Comparison of ENCODE assay signal across 8 cellular contexts in the genomic region with DNA sequence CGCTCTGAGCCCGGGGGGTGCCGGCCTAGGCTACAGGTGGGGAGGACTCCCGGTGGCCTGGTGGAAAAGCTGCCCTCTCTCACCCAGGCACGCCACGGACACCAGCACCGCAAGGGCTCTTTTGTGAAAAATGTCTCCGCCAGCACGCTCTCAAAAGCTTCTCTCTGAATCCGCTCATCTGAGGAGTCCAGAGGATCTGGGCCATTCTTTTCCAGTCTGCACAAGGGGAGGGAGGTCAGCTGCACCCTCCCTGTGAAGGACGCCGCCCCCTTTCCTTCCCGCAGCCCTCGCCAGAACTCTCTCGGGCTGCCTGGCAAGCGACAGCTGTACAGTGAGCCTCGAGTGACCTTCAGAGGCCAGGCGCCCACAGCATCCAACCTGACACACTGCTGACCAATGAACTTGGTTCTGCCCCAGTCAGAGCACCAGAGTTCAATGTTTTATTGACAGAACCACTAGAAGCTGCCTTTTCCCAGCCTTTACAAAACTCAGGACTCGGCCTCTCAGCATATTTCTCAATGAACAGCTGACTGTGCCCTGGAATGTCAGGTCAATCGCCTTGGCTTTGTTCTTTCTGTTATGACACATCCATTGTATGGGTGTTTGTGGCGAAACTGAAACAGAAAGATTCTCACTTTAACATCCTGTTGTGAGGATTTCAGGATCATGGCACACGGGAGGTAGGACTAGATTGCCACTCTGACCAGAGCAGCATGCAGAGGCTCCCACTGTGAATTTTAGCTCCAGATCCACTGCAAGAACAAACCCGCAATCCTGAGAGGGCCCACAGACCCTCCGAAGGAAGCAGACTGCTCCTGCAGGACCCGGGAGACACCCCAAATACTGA. TPM values are rescaled to one million over a fixed set of nuclear protein-coding genes. Genes with fewer than 3 reads are reported as not detected.
DNase-seq lines count a peak whose midpoint lies in the region; ATAC-seq and TF ChIP-seq lines count a peak whose summit lies in the region.

No MANE protein-coding gene starts in this region.

- TF ChIP-seq CTCF in glutamatergic neuron (IDR thresholded peaks at IDR 0.05; ENCODE audit: partially characterized antibody, unreplicated experiment) (no peak), omental fat pad (IDR thresholded peaks at IDR 0.05) (no peak)

- H3K27me3 Mint-ChIP-seq in activated naive CD8-positive, alpha-beta T cell = no peaks in the 10 kb centered on the region
- peaks cover 9% of the 10 kb centered on the region for H3K27me3 Mint-ChIP-seq in glutamatergic neuron (ENCODE audit: unreplicated experiment)

- DNase-seq in HS-27A (ENCODE audit: low read depth) (peak; percentile 15), glutamatergic neuron (peak; percentile 47), omental fat pad (ENCODE audit: low spot score) (no peak), foreskin melanocyte (no peak), DMS153 (lab: John Stamatoyannopoulos, UW) (no peak)

- H3K4me1 Mint-ChIP-seq in activated naive CD8-positive, alpha-beta T cell (ENCODE audit: low read depth) = peaks cover 74% of the 10 kb centered on the region
- peaks cover 8% of the 10 kb centered on the region for H3K4me1 Mint-ChIP-seq in glutamatergic neuron (ENCODE audit: low read depth, unreplicated experiment)

- peak overlapping the region; percentile 37; the same call in 1 of the 2 replicates for H3K4me3 ChIP-seq in GM08714 (ENCODE audit: low read length)

- peak; percentile 58 for ATAC-seq in omental fat pad (ENCODE audit: low FRiP score)
- ATAC-seq in GM19328 (IDR thresholded peaks at IDR 0.05; ENCODE audit: unreplicated experiment) = no peak

- peak overlapping the region; percentile 88 for H3K4me3 Mint-ChIP-seq in activated naive CD8-positive, alpha-beta T cell
- peak overlapping the region; percentile 88 for H3K4me3 Mint-ChIP-seq in glutamatergic neuron (ENCODE audit: unreplicated experiment)

- no peaks in the 10 kb centered on the region for H3K9me3 Mint-ChIP-seq in activated naive CD8-positive, alpha-beta T cell (ENCODE audit: low read depth)
- peaks cover 4% of the 10 kb centered on the region for H3K9me3 Mint-ChIP-seq in glutamatergic neuron (ENCODE audit: unreplicated experiment)

- H3K36me3 Mint-ChIP-seq in activated naive CD8-positive, alpha-beta T cell = peaks cover 14% of the 10 kb centered on the region
- H3K36me3 Mint-ChIP-seq in glutamatergic neuron (ENCODE audit: unreplicated experiment) = peaks cover 13% of the 10 kb centered on the region

- H3K27ac Mint-ChIP-seq in activated naive CD8-positive, alpha-beta T cell = peak overlapping the region; percentile 96
- peak overlapping the region; percentile 62 for H3K27ac Mint-ChIP-seq in glutamatergic neuron (ENCODE audit: unreplicated experiment)

RNA-seq across cellular contexts. Expression of gene SERPINB9, which starts 26.7 kb away (rescaled TPM):
- total RNA-seq in glutamatergic neuron (ENCODE audit: unreplicated experiment) = 23.8 TPM
- 10 to 100 TPM; 14.8 to 68.5 (median 20.8) TPM for total RNA-seq in omental fat pad

RNA-seq across cellular contexts. Expression of gene SERPINB1, which starts 34.8 kb away (rescaled TPM):
- total RNA-seq in glutamatergic neuron (ENCODE audit: unreplicated experiment) = 8.2 TPM
- total RNA-seq in omental fat pad = 100 to 1,000 TPM in 1 of 4 donors, 10 to 100 TPM in 3; 40.8 to 146 (median 50.1) TPM

Comparison
In these comparisons a context has a peak if more than half of its experiments do, and no peak if none do; other contexts are left out.
1. DNase-seq: peak in HS-27A (single experiment) and glutamatergic neuron (single experiment); none in omental fat pad (single experiment), foreskin melanocyte (single experiment) and DMS153 (single experiment).